In genomic region chr12:5565933-5566632, GRCh38 we compare ENCODE assay signal across 16 cellular contexts.
A peak's percentile ranks its signal among the peaks of the same experiment; 100 is the strongest.
DNase-seq lines count a peak whose midpoint lies in the region; ATAC-seq and TF ChIP-seq lines count a peak whose summit lies in the region.
"Had no signal": no experiment of that assay in that cellular context is flagged by ENCODE, and none has a peak within 500 bp of the region (broad histone marks: within the 10 kb centered on the region; RNA-seq: fewer than 3 reads in every experiment).

No MANE protein-coding gene starts in this region.

- no peak for ATAC-seq in GM23338
- ATAC-seq: activated CD4-positive, alpha-beta T cell treated with anti-CD3 and anti-CD28 coated beads for 36 hours; activated T-cell treated with anti-CD3 and anti-CD28 coated beads, Interleukin-2, amount 50 U/mL, for 72 hours; body of pancreas had no signal

- H3K36me3 Mint-ChIP-seq in GM23338 (ENCODE audit: low read depth) = no peaks in the 10 kb centered on the region
- no peaks in the 10 kb centered on the region for H3K36me3 Mint-ChIP-seq in CD14-positive monocyte
- H3K36me3 Mint-ChIP-seq: activated naive CD4-positive, alpha-beta T cell treated with anti-CD3 and anti-CD28 coated beads, Interleukin-2, amount 10 ng/mL, durations not matched to agents 7 days and 5 days; CD4-positive, CD25-positive, alpha-beta regulatory T cell had no signal

- no peaks in the 10 kb centered on the region for H3K36me3 ChIP-seq in GM23338 (ENCODE audit: insufficient read depth)

- H3K4me3 ChIP-seq in AG04449 (ENCODE audit: low read depth, low read length) (no peak overlapping the region), WI38 (ENCODE audit: low read depth, low read length) (no peak overlapping the region), GM23338 (no peak overlapping the region)
- H3K4me3 ChIP-seq: body of pancreas, lung had no signal

- POLR2A ChIA-PET in AG04449 (lab: Yijun Ruan, JAX) = interaction anchor here (1.1 to 1.4 kb wide), 2 partner anchors 66 to 134 kb away, joined by 3 to 6 read pairs; partner anchors contain the start of gene NTF3

- H2AFZ ChIP-seq in GM23338 = no peak overlapping the region

- H3K27me3 Mint-ChIP-seq in GM23338 (ENCODE audit: insufficient read depth, low read depth, poor library complexity) (peaks cover 2% of the 10 kb centered on the region), CD14-positive monocyte (ENCODE audit: low read depth in 3 of 3) (peaks cover 2 to 10% (median 4%) of the 10 kb centered on the region in 3 donors)
- H3K27me3 Mint-ChIP-seq: activated naive CD4-positive, alpha-beta T cell treated with anti-CD3 and anti-CD28 coated beads, Interleukin-2, amount 10 ng/mL, durations not matched to agents 7 days and 5 days had no signal

- H3K4me1 ChIP-seq in GM23338 (ENCODE audit: insufficient read depth) = no peaks in the 10 kb centered on the region
- H3K4me1 ChIP-seq: body of pancreas had no signal

- TF ChIP-seq CTCF in AG04449 (IDR thresholded peaks at IDR 0.05; ENCODE audit: insufficient read depth, low read length, missing control alignments) (peak; percentile 40), WI38 (IDR thresholded peaks at IDR 0.05; ENCODE audit: low read depth, low read length) (peak; percentile 29; the same call in 1 of the 2 replicates), GM23338 (conservative IDR thresholded peaks at IDR 0.05; ENCODE audit: low read depth in 2 of 2) (0 out of 4 replicates have a peak, but pooled peaks of 1 of the 2 experiments have one; percentile 3), CD14-positive monocyte (IDR thresholded peaks at IDR 0.05) (no peak)

- no peaks in the 10 kb centered on the region for H3F3A ChIP-seq in GM23338 (replicated peaks; ENCODE audit: low read depth)

- no peaks in the 10 kb centered on the region for H3K79me2 ChIP-seq in GM23338 (replicated peaks; ENCODE audit: insufficient read depth)

- no peak overlapping the region for H3K4me2 ChIP-seq in GM23338

- no peaks in the 10 kb centered on the region for H3K27me3 ChIP-seq in GM23338 (ENCODE audit: insufficient read depth)

- CTCF ChIA-PET in AG04449 (lab: Yijun Ruan, JAX) = interaction anchor here (0.6 to 2.2 kb wide), 11 partner anchors 9 to 137 kb away, joined by 3 to 7 read pairs (median 4); no protein-coding TSS in a partner anchor

- no peak overlapping the region for H3K4me3 Mint-ChIP-seq in GM23338
- no peak overlapping the region for H3K4me3 Mint-ChIP-seq in CD14-positive monocyte
- H3K4me3 Mint-ChIP-seq: activated CD4-positive, alpha-beta T cell treated with anti-CD3 and anti-CD28 coated beads for 36 hours; activated naive CD4-positive, alpha-beta T cell treated with anti-CD3 and anti-CD28 coated beads, Interleukin-2, amount 10 ng/mL, durations not matched to agents 7 days and 5 days; activated T-cell treated with anti-CD3 and anti-CD28 coated beads, Interleukin-2, amount 50 U/mL, for 72 hours; CD4-positive, CD25-positive, alpha-beta regulatory T cell had no signal

- no peaks in the 10 kb centered on the region for H3K9me2 ChIP-seq in GM23338 (ENCODE audit: insufficient read depth)

- intact Hi-C loops in CD14-positive monocyte (cut with micrococcal nuclease) = no loop called here

- H4K20me1 ChIP-seq in GM23338 (replicated peaks; ENCODE audit: insufficient read depth) = no peaks in the 10 kb centered on the region

- H3K4me1 Mint-ChIP-seq in GM23338 = no peaks in the 10 kb centered on the region; the same call in 2 of the 3 replicates
- H3K4me1 Mint-ChIP-seq in CD14-positive monocyte = no peaks in the 10 kb centered on the region
- H3K4me1 Mint-ChIP-seq: activated CD4-positive, alpha-beta T cell treated with anti-CD3 and anti-CD28 coated beads for 36 hours; activated naive CD4-positive, alpha-beta T cell treated with anti-CD3 and anti-CD28 coated beads, Interleukin-2, amount 10 ng/mL, durations not matched to agents 7 days and 5 days; CD4-positive, CD25-positive, alpha-beta regulatory T cell had no signal

- H3K27ac ChIP-seq in GM23338 (ENCODE audit: low read depth) = no peak overlapping the region
- H3K27ac ChIP-seq: body of pancreas had no signal

- DNase-seq in AG04449 (ENCODE audit: low read depth, low spot score) = peak; percentile 42
- DNase-seq in GM03348 (ENCODE audit: low spot score) = peak; percentile 76
- peak; percentile 76 for DNase-seq in hepatic stellate cell (ENCODE audit: low spot score)
- DNase-seq in NCI-H1417 treated with DMSO at 0.1 percent for 48 hours (lab: John Stamatoyannopoulos, UW) = no peak
- no peak for DNase-seq in iPS-NIHi7 (ENCODE audit: extremely low spot score)
- DNase-seq in GM23338 (ENCODE audit: low spot score) = no peak
- no peak for DNase-seq in CD14-positive monocyte (ENCODE audit: low spot score)
- DNase-seq: activated CD4-positive, alpha-beta T cell treated with anti-CD3 and anti-CD28 coated beads for 36 hours; activated naive CD4-positive, alpha-beta T cell treated with anti-CD3 and anti-CD28 coated beads, Interleukin-2, amount 10 ng/mL, durations not matched to agents 7 days and 5 days; activated T-cell treated with anti-CD3 and anti-CD28 coated beads, Interleukin-2, amount 50 U/mL, for 72 hours; body of pancreas; CD4-positive, CD25-positive, alpha-beta regulatory T cell; H7; NCI-H1436 treated with DMSO at 0.1 percent for 48 hours had no signal

- H3K9me3 Mint-ChIP-seq in GM23338 (no peaks in the 10 kb centered on the region), CD14-positive monocyte (no peaks in the 10 kb centered on the region)
- H3K9me3 Mint-ChIP-seq: activated naive CD4-positive, alpha-beta T cell treated with anti-CD3 and anti-CD28 coated beads, Interleukin-2, amount 10 ng/mL, durations not matched to agents 7 days and 5 days; activated T-cell treated with anti-CD3 and anti-CD28 coated beads, Interleukin-2, amount 50 U/mL, for 72 hours had no signal

- no peak overlapping the region for H3K27ac Mint-ChIP-seq in GM23338
- no peak overlapping the region for H3K27ac Mint-ChIP-seq in CD14-positive monocyte
- H3K27ac Mint-ChIP-seq: activated CD4-positive, alpha-beta T cell treated with anti-CD3 and anti-CD28 coated beads for 36 hours; activated naive CD4-positive, alpha-beta T cell treated with anti-CD3 and anti-CD28 coated beads, Interleukin-2, amount 10 ng/mL, durations not matched to agents 7 days and 5 days; activated T-cell treated with anti-CD3 and anti-CD28 coated beads, Interleukin-2, amount 50 U/mL, for 72 hours had no signal

TF ChIP-seq in GM23338, 12 proteins besides CTCF, POLR2A, EP300 and RAD21 (continues in another document):
- TF ChIP-seq REST (IDR thresholded peaks at IDR 0.05; ENCODE audit: unreplicated experiment) (no peak), POLR2AphosphoS5 (IDR thresholded peaks at IDR 0.05; ENCODE audit: low read depth) (no peak), STAT1 (IDR thresholded peaks at IDR 0.05; ENCODE audit: unreplicated experiment) (no peak), NANOG (IDR thresholded peaks at IDR 0.05; ENCODE audit: borderline replicate concordance) (no peak), EZH2 (IDR thresholded peaks at IDR 0.05; ENCODE audit: low read depth, unreplicated experiment) (no peak), EZH2phosphoT487 (IDR thresholded peaks at IDR 0.05; ENCODE audit: unreplicated experiment) (no peak), ETS1 (IDR thresholded peaks at IDR 0.05) (no peak)

Comparison
In these comparisons a context has a peak if more than half of its experiments do, and no peak if none do; other contexts are left out.
1. DNase-seq: peak in AG04449 (single experiment), GM03348 (single experiment) and hepatic stellate cell (single experiment); none in NCI-H1417 treated with DMSO at 0.1 percent for 48 hours (single experiment), iPS-NIHi7 (single experiment), GM23338 (single experiment) and CD14-positive monocyte (single experiment).